15 cellular contexts compared by ENCODE assay signal in the genomic region with DNA sequence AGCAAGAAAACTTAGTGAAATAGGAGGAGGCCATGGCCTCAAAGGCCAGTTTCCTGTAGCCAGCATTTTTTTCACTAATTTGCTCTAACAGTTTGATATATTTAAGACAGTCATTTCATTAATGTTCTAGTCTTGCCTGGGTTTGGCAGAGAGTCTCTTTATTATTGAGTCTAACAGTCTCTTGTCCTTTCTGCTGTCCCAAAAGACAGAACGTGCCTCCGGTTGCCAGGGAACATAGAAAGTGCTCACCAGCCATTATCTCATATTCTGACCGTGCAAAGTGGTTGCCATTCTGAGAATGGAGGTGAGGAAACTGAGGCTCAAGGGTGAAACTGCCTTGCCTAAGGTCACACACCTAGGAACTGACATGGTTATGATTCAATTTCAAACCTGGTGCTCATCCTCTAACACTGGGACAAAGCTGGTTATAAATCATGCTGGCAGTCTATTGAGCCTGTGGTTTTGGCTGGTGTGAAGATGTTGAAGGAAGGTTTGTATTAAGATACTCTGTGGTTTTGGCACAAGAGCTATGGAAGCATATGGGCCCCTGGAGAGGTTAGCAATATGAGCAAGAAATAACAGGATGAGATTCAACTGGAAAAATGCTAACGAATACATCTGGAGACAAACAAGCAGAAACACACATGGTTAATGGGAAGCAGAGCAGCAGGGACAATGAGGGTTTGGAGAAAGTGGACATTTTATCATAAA.
"Had no signal": no experiment of that assay in that cellular context is flagged by ENCODE, and none has a peak within 500 bp of the region (broad histone marks: within the 10 kb centered on the region; RNA-seq: fewer than 3 reads in every experiment).

No MANE protein-coding gene starts in this region.

- H3K4me3 ChIP-seq: adrenal gland, coronary artery, neural progenitor cell, ovary had no signal

- H3K27ac ChIP-seq: adrenal gland, neural progenitor cell, ovary had no signal

- ATAC-seq: esophagus mucosa, WTC11 had no signal

- H3K9me3 ChIP-seq: adrenal gland, ovary had no signal

- H3K4me1 ChIP-seq: adrenal gland had no signal

- H3K27me3 ChIP-seq: adrenal gland, neural progenitor cell, ovary had no signal

- DNase-seq: activated CD4-positive, alpha-beta memory T cell treated with anti-CD3 and anti-CD28 coated beads, Interleukin-2, amount 10 ng/mL, durations not matched to agents 7 days and 5 days; activated CD4-positive, alpha-beta T cell treated with anti-CD3 and anti-CD28 coated beads for 4 hours; activated effector memory CD4-positive, alpha-beta T cell treated with Interleukin-2 at 50 U/mL for 16 hours; activated T-cell treated with anti-CD3 and anti-CD28 coated beads, Interleukin-2, amount 50 U/mL, for 24 hours; adrenal gland; central memory CD4-positive, alpha-beta T cell; foreskin fibroblast; ovary; stimulated activated CD4-positive, alpha-beta T cell treated with anti-CD3 and anti-CD28 coated beads, Interleukin-4, amount 100 ng/mL, for 1 hour; stimulated activated naive CD4-positive, alpha-beta T cell; SW 1271 had no signal

- H3K36me3 ChIP-seq: adrenal gland, neural progenitor cell, ovary had no signal
